8 cellular contexts compared by ENCODE assay signal in the genomic region with DNA sequence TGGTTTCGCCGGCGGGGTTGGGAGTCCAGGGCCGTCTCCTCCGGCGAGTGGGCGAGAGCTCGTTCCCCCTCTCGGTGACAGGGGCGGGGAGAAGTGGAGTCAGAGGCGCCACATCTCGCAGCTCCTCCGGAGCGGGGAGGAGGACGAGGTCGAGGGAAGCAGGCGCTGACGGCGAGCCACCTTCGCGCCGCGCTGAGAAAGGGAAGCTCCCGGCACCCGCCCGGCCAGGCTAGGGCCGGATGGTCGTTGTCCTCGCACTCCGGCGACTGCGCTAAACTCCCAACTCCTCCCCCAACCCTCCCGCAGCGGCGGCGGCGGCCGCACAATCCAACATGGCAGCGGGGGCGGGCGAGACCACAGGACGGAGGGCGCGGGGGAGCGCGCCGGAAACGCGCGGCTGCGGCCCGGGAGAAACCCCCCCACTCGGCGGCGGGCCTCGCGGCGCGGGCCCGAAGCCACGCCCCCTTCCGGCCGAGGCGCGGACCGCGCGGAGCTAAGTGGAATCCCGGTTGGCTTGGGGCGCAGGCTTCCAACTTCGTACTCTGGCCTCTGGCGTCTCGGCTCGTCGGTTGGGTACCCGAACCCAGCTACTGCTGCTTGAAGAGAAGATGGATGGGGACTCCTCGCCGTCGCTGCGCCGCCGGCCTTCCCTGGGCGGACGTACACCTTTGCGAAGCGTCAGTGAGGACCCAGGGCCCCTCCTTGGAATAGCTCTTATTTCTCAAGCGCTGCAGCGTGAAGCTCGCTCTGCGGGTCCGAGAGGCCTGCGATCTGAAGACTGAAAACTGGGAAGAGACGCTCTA. TPM values are rescaled to one million over a fixed set of nuclear protein-coding genes. Genes with fewer than 3 reads are reported as not detected.
DNase-seq lines count a peak whose midpoint lies in the region; ATAC-seq and TF ChIP-seq lines count a peak whose summit lies in the region.

A gene (minus strand): TSS at position 270 of the 803 bp plus-strand sequence. CDS start 269 bp downstream, at position 1.

- peaks cover 23% of the 10 kb centered on the region for H3F3A ChIP-seq in smooth muscle cell (ENCODE audit: low read depth)

- CTCF ChIA-PET in WTC11 (lab: Charles Lee): interaction anchor here (0.6 to 2.3 kb wide), 13 partner anchors 25 to 122 kb away, joined by 3 to 12 read pairs (median 4); no protein-coding TSS in a partner anchor

- H3K4me1 Mint-ChIP-seq in WTC11: peaks cover 64% of the 10 kb centered on the region

- DNase-seq in ACHN (peak; percentile 96), NCI-H2171 (lab: John Stamatoyannopoulos, UW) (peak; percentile 88), WTC11 (ENCODE audit: low spot score) (peak; percentile 93), cardiac fibroblast (ENCODE audit: low read depth in 2 of 2) (peak; percentile 90 to 95), iPS-NIHi7 (ENCODE audit: extremely low spot score) (peak; percentile 89), smooth muscle cell (lab: John Stamatoyannopoulos, UW; ENCODE audit: unreplicated experiment) (peak; percentile 81)

- POLR2A ChIA-PET in WTC11 (lab: Charles Lee): interaction anchor here (0.8 to 2.1 kb wide), 22 partner anchors 9 to 1017 kb away, joined by 3 to 16 read pairs (median 4); a partner anchor contains a TSS

- peak within 1 kb of the TSS; percentile 95 for H3K4me2 ChIP-seq in smooth muscle cell

- peaks cover 48% of the 10 kb centered on the region for H3K79me2 ChIP-seq in smooth muscle cell (ENCODE audit: low read depth)

- peak within 1 kb of the TSS; percentile 98 for H3K27ac ChIP-seq in smooth muscle cell (ENCODE audit: low read depth)

- ATAC-seq in GM18868 (IDR thresholded peaks at IDR 0.05; ENCODE audit: unreplicated experiment): peak; percentile 73
- peak; percentile 57 for ATAC-seq in HG03103 (IDR thresholded peaks at IDR 0.05; ENCODE audit: low read depth, unreplicated experiment)
- ATAC-seq in WTC11: peak; percentile 83

- peak within 1 kb of the TSS; percentile 98 for H3K27ac Mint-ChIP-seq in WTC11

- no peaks in the 10 kb centered on the region for H3K9me3 ChIP-seq in smooth muscle cell (replicated peaks; ENCODE audit: low read depth)

- H3K4me3 ChIP-seq in cardiac fibroblast (replicated peaks in 1 of 2; ENCODE audit: low read depth in 2 of 2, low read length in 2 of 2) (peak within 1 kb of the TSS; percentile 92 to 99), smooth muscle cell (peak within 1 kb of the TSS; percentile 82)

- H3K36me3 ChIP-seq in smooth muscle cell (ENCODE audit: low read depth): no peaks in the 10 kb centered on the region

- H2AFZ ChIP-seq in smooth muscle cell (ENCODE audit: low read depth): peak within 1 kb of the TSS; percentile 77

- no peaks in the 10 kb centered on the region for H3K27me3 ChIP-seq in smooth muscle cell (ENCODE audit: low read depth)

- H3K9me3 Mint-ChIP-seq in WTC11: no peaks in the 10 kb centered on the region

- in situ Hi-C loops in ACHN (cut with HindIII; ENCODE audit: low pct_ligation_motif_present, low pct_unique_long_range_greater_than_20kb, low sequenced_read_pairs): no loop called here

- peaks cover 41% of the 10 kb centered on the region for H4K20me1 ChIP-seq in smooth muscle cell (ENCODE audit: low read depth)

- TF ChIP-seq CTCF in WTC11 (IDR thresholded peaks at IDR 0.05): no peak
- TF ChIP-seq CTCF in cardiac fibroblast (IDR thresholded peaks at IDR 0.05; ENCODE audit: low read depth, low read length): no peak
- TF ChIP-seq CTCF in smooth muscle cell (IDR thresholded peaks at IDR 0.05; ENCODE audit: borderline replicate concordance, insufficient read depth, poor library complexity, severe bottlenecking): no peak

- peak within 1 kb of the TSS; percentile 96 for H3K9ac ChIP-seq in smooth muscle cell (ENCODE audit: low read depth)

- 0 out of 2 replicates have a peak, but pooled peaks cover 2% of the 10 kb centered on the region for H3K36me3 Mint-ChIP-seq in WTC11

- peak within 1 kb of the TSS; percentile 97 for H3K4me3 Mint-ChIP-seq in WTC11

- no peaks in the 10 kb centered on the region for H3K27me3 Mint-ChIP-seq in WTC11 (ENCODE audit: low read depth)

- H3K4me1 ChIP-seq in smooth muscle cell (ENCODE audit: low read depth): peaks cover 45% of the 10 kb centered on the region

- WGBS in smooth muscle cell (ENCODE audit: low lambda C conversion rate): 1% methylated on average over 73 of the region's 93 CpGs

TF ChIP-seq in WTC11, 78 proteins besides CTCF, POLR2A, EP300 and RAD21 (continues in another document):
- 0 out of 2 replicates have a peak, but pooled peaks have one; percentile 44 for TF ChIP-seq ELF4 (CRISPR knock-in tag; IDR thresholded peaks at IDR 0.05; ENCODE audit: low read depth)
- peak; percentile 99 for TF ChIP-seq SP1 (CRISPR knock-in tag; conservative IDR thresholded peaks at IDR 0.05)
- TF ChIP-seq, protein P1, sequence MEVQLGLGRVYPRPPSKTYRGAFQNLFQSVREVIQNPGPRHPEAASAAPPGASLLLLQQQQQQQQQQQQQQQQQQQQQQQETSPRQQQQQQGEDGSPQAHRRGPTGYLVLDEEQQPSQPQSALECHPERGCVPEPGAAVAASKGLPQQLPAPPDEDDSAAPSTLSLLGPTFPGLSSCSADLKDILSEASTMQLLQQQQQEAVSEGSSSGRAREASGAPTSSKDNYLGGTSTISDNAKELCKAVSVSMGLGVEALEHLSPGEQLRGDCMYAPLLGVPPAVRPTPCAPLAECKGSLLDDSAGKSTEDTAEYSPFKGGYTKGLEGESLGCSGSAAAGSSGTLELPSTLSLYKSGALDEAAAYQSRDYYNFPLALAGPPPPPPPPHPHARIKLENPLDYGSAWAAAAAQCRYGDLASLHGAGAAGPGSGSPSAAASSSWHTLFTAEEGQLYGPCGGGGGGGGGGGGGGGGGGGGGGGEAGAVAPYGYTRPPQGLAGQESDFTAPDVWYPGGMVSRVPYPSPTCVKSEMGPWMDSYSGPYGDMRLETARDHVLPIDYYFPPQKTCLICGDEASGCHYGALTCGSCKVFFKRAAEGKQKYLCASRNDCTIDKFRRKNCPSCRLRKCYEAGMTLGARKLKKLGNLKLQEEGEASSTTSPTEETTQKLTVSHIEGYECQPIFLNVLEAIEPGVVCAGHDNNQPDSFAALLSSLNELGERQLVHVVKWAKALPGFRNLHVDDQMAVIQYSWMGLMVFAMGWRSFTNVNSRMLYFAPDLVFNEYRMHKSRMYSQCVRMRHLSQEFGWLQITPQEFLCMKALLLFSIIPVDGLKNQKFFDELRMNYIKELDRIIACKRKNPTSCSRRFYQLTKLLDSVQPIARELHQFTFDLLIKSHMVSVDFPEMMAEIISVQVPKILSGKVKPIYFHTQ (CRISPR knock-in tag; IDR thresholded peaks at IDR 0.05): no peak
- TF ChIP-seq, protein P2, sequence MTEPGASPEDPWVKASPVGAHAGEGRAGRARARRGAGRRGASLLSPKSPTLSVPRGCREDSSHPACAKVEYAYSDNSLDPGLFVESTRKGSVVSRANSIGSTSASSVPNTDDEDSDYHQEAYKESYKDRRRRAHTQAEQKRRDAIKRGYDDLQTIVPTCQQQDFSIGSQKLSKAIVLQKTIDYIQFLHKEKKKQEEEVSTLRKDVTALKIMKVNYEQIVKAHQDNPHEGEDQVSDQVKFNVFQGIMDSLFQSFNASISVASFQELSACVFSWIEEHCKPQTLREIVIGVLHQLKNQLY (CRISPR knock-in tag; IDR thresholded peaks at IDR 0.05): 0 out of 2 replicates have a peak, but pooled peaks have one; percentile 40
- TF ChIP-seq KAT7 (CRISPR knock-in tag; IDR thresholded peaks at IDR 0.05; ENCODE audit: borderline replicate concordance): 0 out of 2 replicates have a peak, but pooled peaks have one; percentile 20
- TF ChIP-seq, protein P3, sequence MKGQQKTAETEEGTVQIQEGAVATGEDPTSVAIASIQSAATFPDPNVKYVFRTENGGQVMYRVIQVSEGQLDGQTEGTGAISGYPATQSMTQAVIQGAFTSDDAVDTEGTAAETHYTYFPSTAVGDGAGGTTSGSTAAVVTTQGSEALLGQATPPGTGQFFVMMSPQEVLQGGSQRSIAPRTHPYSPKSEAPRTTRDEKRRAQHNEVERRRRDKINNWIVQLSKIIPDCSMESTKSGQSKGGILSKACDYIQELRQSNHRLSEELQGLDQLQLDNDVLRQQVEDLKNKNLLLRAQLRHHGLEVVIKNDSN (CRISPR knock-in tag; IDR thresholded peaks at IDR 0.05): peak; percentile 6; the same call in 1 of the 2 replicates
- TF ChIP-seq FOXK1 (CRISPR knock-in tag; IDR thresholded peaks at IDR 0.05): peak; percentile 74
- TF ChIP-seq, protein P4, sequence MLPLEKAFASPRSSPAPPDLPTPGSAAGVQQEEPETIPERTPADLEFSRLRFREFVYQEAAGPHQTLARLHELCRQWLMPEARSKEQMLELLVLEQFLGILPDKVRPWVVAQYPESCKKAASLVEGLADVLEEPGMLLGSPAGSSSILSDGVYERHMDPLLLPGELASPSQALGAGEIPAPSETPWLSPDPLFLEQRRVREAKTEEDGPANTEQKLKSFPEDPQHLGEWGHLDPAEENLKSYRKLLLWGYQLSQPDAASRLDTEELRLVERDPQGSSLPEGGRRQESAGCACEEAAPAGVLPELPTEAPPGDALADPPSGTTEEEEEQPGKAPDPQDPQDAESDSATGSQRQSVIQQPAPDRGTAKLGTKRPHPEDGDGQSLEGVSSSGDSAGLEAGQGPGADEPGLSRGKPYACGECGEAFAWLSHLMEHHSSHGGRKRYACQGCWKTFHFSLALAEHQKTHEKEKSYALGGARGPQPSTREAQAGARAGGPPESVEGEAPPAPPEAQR (CRISPR knock-in tag; IDR thresholded peaks at IDR 0.05): no peak
- TF ChIP-seq JUN (CRISPR knock-in tag; IDR thresholded peaks at IDR 0.05): 0 out of 2 replicates have a peak, but pooled peaks have one; percentile 69

RNA-seq across cellular contexts. Expression of the gene that starts here (rescaled TPM):
- total RNA-seq in WTC11 (2021) (29.9 to 34.4 TPM (median 30.0 TPM) in 3 replicates), smooth muscle cell (32.0 and 35.3 TPM in 2 replicates)
- 22.7 and 25.7 TPM in 2 replicates for polyA plus RNA-seq in smooth muscle cell

Comparison
In these comparisons a context has a peak if more than half of its experiments do, and no peak if none do; other contexts are left out.
1. Peak in every context shown above with its lines: DNase-seq, ATAC-seq, H3K4me3 ChIP-seq and H3K27ac ChIP-seq.